In the genomic region with DNA sequence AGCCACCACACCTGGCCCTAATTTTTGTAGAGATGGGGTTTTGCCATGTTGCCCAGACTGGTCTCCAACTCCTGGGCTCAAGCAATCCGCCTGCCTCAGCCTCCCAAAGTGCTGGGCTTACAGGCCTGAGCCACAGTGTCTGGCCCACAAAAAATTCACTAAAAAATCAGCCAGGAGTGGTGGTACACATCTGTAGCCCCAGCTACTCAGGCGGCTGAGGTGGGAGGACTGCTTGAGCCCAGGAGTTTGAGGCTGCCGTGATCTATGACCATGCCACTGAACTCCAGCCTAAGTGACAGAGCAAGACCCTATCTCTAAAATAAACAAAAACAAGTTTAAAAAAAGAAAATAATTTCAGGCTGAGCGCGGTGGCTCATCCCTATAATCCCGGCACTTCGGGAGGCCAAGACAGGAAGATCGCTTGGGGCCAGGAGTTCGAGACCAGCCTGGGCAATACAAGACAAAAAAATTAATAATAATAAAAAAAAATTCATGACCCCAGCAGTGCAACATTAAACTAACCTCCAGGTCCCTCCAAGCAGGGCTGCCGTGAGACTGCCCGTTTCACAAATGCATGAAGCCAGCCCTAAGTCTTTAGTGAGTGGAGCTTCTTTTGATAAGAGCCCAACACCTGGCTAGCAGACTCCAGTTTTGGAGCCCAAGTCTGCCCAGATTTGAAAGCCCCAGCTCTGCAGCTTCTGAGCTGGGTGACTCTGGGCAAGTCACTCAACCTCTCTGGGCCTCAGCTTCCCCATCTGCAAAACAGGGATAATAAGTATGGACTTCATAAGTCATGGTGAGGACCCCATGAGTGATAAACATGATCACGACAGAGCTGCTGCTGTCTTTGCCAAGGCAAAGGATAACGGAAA, we compare ENCODE assay signal across 8 cellular contexts. TPM values are rescaled to one million over a fixed set of nuclear protein-coding genes. Genes with fewer than 3 reads are reported as not detected.
DNase-seq lines count a peak whose midpoint lies in the region; ATAC-seq, FAIRE-seq and TF ChIP-seq lines count a peak whose summit lies in the region.

No MANE protein-coding gene starts in this region.

- 0 out of 2 replicates have a peak overlapping the region, but pooled peaks have one; percentile 35 for H2AFZ ChIP-seq in GM12878 (ENCODE audit: control insufficient read depth, low read depth, low read length)
- no peak overlapping the region for H2AFZ ChIP-seq in mesenchymal stem cell (ENCODE audit: low read depth, low read length)

- DNase-seq in activated naive CD4-positive, alpha-beta T cell treated with anti-CD3 and anti-CD28 coated beads, Interleukin-2, amount 10 ng/mL, durations not matched to agents 7 days and 5 days, result no peak
- DNase-seq in activated naive CD4-positive, alpha-beta T cell treated with Interleukin-2 at 50 U/mL for 16 hours, result no peak
- DNase-seq in GM12878 (ENCODE audit: low read depth, low spot score), result no peak
- peak; percentile 77 for DNase-seq in mesenchymal stem cell
- DNase-seq in type B pancreatic cell (ENCODE audit: extremely low spot score, unreplicated experiment), result no peak
- DNase-seq in 8988T, result no peak

- peak overlapping the region; percentile 66 for H4K8ac ChIP-seq in mesenchymal stem cell (ENCODE audit: low read length)

- RAD21 ChIA-PET in GM12878 (lab: Charles Lee; ENCODE audit: unreplicated experiment), result interaction anchor here (0.7 to 4.9 kb wide), 6 partner anchors 8 to 106 kb away, joined by 3 to 68 read pairs (median 5); a partner anchor contains a TSS

- no peak for TF ChIP-seq CTCF in GM12878 (IDR thresholded peaks at IDR 0.05 in 2 of 3, conservative IDR thresholded peaks at IDR 0.05 in 1 of 3; ENCODE audit: control insufficient read depth in 2 of 3, extremely low read depth in 1 of 3, insufficient read depth in 1 of 3, low read depth in 3 of 3, low read length in 3 of 3)
- TF ChIP-seq CTCF in type B pancreatic cell (conservative IDR thresholded peaks at IDR 0.05), result no peak

- peak overlapping the region; percentile 6 for H4K91ac ChIP-seq in mesenchymal stem cell (ENCODE audit: low read length)

- H2BK5ac ChIP-seq in mesenchymal stem cell (ENCODE audit: low read depth, low read length, poor library complexity, severe bottlenecking), result peak overlapping the region; percentile 54

- H3K4me2 ChIP-seq in GM12878 (ENCODE audit: control insufficient read depth, insufficient read depth) (peak overlapping the region; percentile 99), mesenchymal stem cell (ENCODE audit: low read length, poor library complexity, severe bottlenecking) (peak overlapping the region; percentile 93)

- H2BK120ac ChIP-seq in mesenchymal stem cell (ENCODE audit: low read depth, low read length), result no peak overlapping the region

- H3K27me3 Mint-ChIP-seq in activated naive CD4-positive, alpha-beta T cell treated with anti-CD3 and anti-CD28 coated beads, Interleukin-2, amount 10 ng/mL, durations not matched to agents 7 days and 5 days, result no peaks in the 10 kb centered on the region
- no peaks in the 10 kb centered on the region for H3K27me3 Mint-ChIP-seq in type B pancreatic cell

- no peaks in the 10 kb centered on the region for H3K9me3 Mint-ChIP-seq in activated naive CD4-positive, alpha-beta T cell treated with anti-CD3 and anti-CD28 coated beads, Interleukin-2, amount 10 ng/mL, durations not matched to agents 7 days and 5 days
- H3K9me3 Mint-ChIP-seq in type B pancreatic cell, result no peaks in the 10 kb centered on the region

- no peaks in the 10 kb centered on the region for H3K9me3 ChIP-seq in GM12878 (replicated peaks; ENCODE audit: control insufficient read depth, insufficient read depth, low read length)
- H3K9me3 ChIP-seq in mesenchymal stem cell (ENCODE audit: control insufficient read depth, low read length), result no peaks in the 10 kb centered on the region

- H2BK15ac ChIP-seq in mesenchymal stem cell (ENCODE audit: low read depth, poor library complexity, severe bottlenecking), result no peak overlapping the region

- in situ Hi-C loops in GM12878 (cut with MboI), result no loop called here

- CTCF ChIA-PET in activated naive CD4-positive, alpha-beta T cell treated with anti-CD3 and anti-CD28 coated beads, Interleukin-2, amount 10 ng/mL, durations not matched to agents 7 days and 5 days (lab: Charles Lee), result interaction anchor here (0.9 to 4.5 kb wide), 6 partner anchors 8 to 54 kb away, joined by 3 to 17 read pairs (median 10); no protein-coding TSS in a partner anchor
- CTCF ChIA-PET in GM12878 (lab: Yijun Ruan, JAX), result interaction anchor here (1.2 to 7.1 kb wide), 4 partner anchors 24 to 49 kb away, joined by 3 to 51 read pairs (median 4); a partner anchor contains a TSS

- H3K18ac ChIP-seq in mesenchymal stem cell (ENCODE audit: low read depth in 1 of 2, low read length in 2 of 2), result peak overlapping the region; percentile 88 to 93

- no peak overlapping the region for H3K14ac ChIP-seq in mesenchymal stem cell (ENCODE audit: low read length in 2 of 2)

- SMC1A ChIA-PET in GM12878 (lab: Charles Lee; ENCODE audit: uncharacterized antibody, unreplicated experiment), result interaction anchor here (0.7 to 4.2 kb wide), 3 partner anchors 24 to 55 kb away, joined by 3 to 37 read pairs (median 25); no protein-coding TSS in a partner anchor

- no peak for TF ChIP-seq POLR2A in GM12878 (IDR thresholded peaks at IDR 0.05; ENCODE audit: low read depth, low read length)

- FAIRE-seq in GM12878 (lab: Jason Lieb, UNC), result no peak

- POLR2A ChIA-PET in GM12878 (lab: Charles Lee), result interaction anchor here (0.6 to 7.5 kb wide), 8 partner anchors 9 to 562 kb away, joined by 3 to 85 read pairs (median 18); a partner anchor contains a TSS

- H3K36me3 ChIP-seq in GM12878 (ENCODE audit: control insufficient read depth in 2 of 2, insufficient read depth in 2 of 2, low read length in 1 of 2) (peaks cover 0 to 3% of the 10 kb centered on the region in 2 experiments; a peak in 1 of 4 replicates), mesenchymal stem cell (ENCODE audit: control insufficient read depth in 1 of 2, insufficient read depth in 2 of 2, low read depth in 1 of 2, low read length in 2 of 2) (peaks cover 36 to 59% of the 10 kb centered on the region in 2 experiments)

- TF ChIP-seq EP300 in GM12878 (IDR thresholded peaks at IDR 0.05; ENCODE audit: borderline replicate concordance in 1 of 2, control insufficient read depth in 1 of 2, low read depth in 2 of 2, low read length in 2 of 2), result no peak

- peak overlapping the region; percentile 94 for H3K9ac ChIP-seq in GM12878 (ENCODE audit: control insufficient read depth, insufficient read depth, low read length)
- H3K9ac ChIP-seq in mesenchymal stem cell (ENCODE audit: low read length), result peak overlapping the region; percentile 95

- peaks cover 76% of the 10 kb centered on the region for H3K4me1 Mint-ChIP-seq in activated naive CD4-positive, alpha-beta T cell treated with anti-CD3 and anti-CD28 coated beads, Interleukin-2, amount 10 ng/mL, durations not matched to agents 7 days and 5 days
- H3K4me1 Mint-ChIP-seq in type B pancreatic cell (ENCODE audit: unreplicated experiment), result peaks cover 12% of the 10 kb centered on the region

- H3K4me1 ChIP-seq in GM12878 (ENCODE audit: control insufficient read depth, insufficient read depth, low read length) (peaks cover 50% of the 10 kb centered on the region), mesenchymal stem cell (ENCODE audit: control insufficient read depth, insufficient read depth, low read depth, low read length) (peaks cover 58% of the 10 kb centered on the region)

- TSS peak; percentile 48 for BruUV-seq in GM12878 (replicated peaks; lab: Mats Ljungman, UMichigan)

- intact Hi-C loops in GM12878 (cut with micrococcal nuclease; ENCODE audit: unreplicated experiment), result loop anchor here (5.0 kb wide), 1 partner anchor 41 kb away; a partner anchor contains a TSS

- H3K27ac ChIP-seq in GM12878 (ENCODE audit: control insufficient read depth, insufficient read depth), result peak overlapping the region; percentile 96
- H3K27ac ChIP-seq in mesenchymal stem cell (ENCODE audit: low read length, poor library complexity, severe bottlenecking), result peak overlapping the region; percentile 96

- peak overlapping the region; percentile 69 for H2AK5ac ChIP-seq in mesenchymal stem cell (ENCODE audit: low read length, severe bottlenecking)

- peaks cover 48% of the 10 kb centered on the region for H3K36me3 Mint-ChIP-seq in activated naive CD4-positive, alpha-beta T cell treated with anti-CD3 and anti-CD28 coated beads, Interleukin-2, amount 10 ng/mL, durations not matched to agents 7 days and 5 days
- no peaks in the 10 kb centered on the region for H3K36me3 Mint-ChIP-seq in type B pancreatic cell

- H3K79me1 ChIP-seq in mesenchymal stem cell (replicated peaks; ENCODE audit: low read length, poor library complexity, severe bottlenecking), result peaks cover 4% of the 10 kb centered on the region

- 62% methylated on average over 13 of the region's 13 CpGs for WGBS in GM12878 (ENCODE audit: insufficient coverage, insufficient replicate concordance, low lambda C conversion rate, missing lambda C conversion rate)
- WGBS in mesenchymal stem cell, result 84% methylated on average over 13 of the region's 13 CpGs

- H3K27me3 ChIP-seq in GM12878 (replicated peaks in 1 of 2; ENCODE audit: control insufficient read depth in 2 of 2, insufficient read depth in 2 of 2, low read length in 1 of 2), result no peaks in the 10 kb centered on the region
- H3K27me3 ChIP-seq in mesenchymal stem cell (ENCODE audit: control insufficient read depth in 1 of 2, insufficient read depth in 1 of 2, low read length in 2 of 2), result no peaks in the 10 kb centered on the region

- ATAC-seq in GM12878 (no peak), HG02852 (IDR thresholded peaks at IDR 0.05; ENCODE audit: unreplicated experiment) (no peak), HG02763 (IDR thresholded peaks at IDR 0.05; ENCODE audit: unreplicated experiment) (no peak)

- H3K4ac ChIP-seq in mesenchymal stem cell (ENCODE audit: low read depth in 1 of 2, low read length in 2 of 2), result peak overlapping the region; percentile 40 to 73

- peaks cover 55% of the 10 kb centered on the region for H3K79me2 ChIP-seq in GM12878 (ENCODE audit: control insufficient read depth, insufficient read depth, low read length)

- H3K4me3 Mint-ChIP-seq in activated naive CD4-positive, alpha-beta T cell treated with anti-CD3 and anti-CD28 coated beads, Interleukin-2, amount 10 ng/mL, durations not matched to agents 7 days and 5 days, result peak overlapping the region; percentile 93
- no peak overlapping the region for H3K4me3 Mint-ChIP-seq in type B pancreatic cell

- H4K20me1 ChIP-seq in GM12878 (ENCODE audit: control insufficient read depth, insufficient read depth), result no peaks in the 10 kb centered on the region

- H3K4me3 ChIP-seq in GM12878 (peak overlapping the region; percentile 92), mesenchymal stem cell (ENCODE audit: insufficient read depth in 1 of 2, low read depth in 1 of 2, low read length in 2 of 2) (peak overlapping the region; percentile 56 to 82)

- TF ChIP-seq RAD21 in GM12878 (IDR thresholded peaks at IDR 0.05; ENCODE audit: insufficient read depth, low read depth, low read length), result no peak

- peak overlapping the region in 1 of 2 experiments; percentile 69 for H2BK12ac ChIP-seq in mesenchymal stem cell (ENCODE audit: low read length in 2 of 2)

- peak overlapping the region; percentile 97 for H3K27ac Mint-ChIP-seq in activated naive CD4-positive, alpha-beta T cell treated with anti-CD3 and anti-CD28 coated beads, Interleukin-2, amount 10 ng/mL, durations not matched to agents 7 days and 5 days
- peak overlapping the region; percentile 81 for H3K27ac Mint-ChIP-seq in type B pancreatic cell

- H3K23ac ChIP-seq in mesenchymal stem cell (ENCODE audit: low read length in 2 of 2), result no peak overlapping the region

RNA-seq across cellular contexts. Expression of a gene that starts 38.6 kb away (rescaled TPM):
- total RNA-seq in GM12878 (2013; cell fraction: nucleolus; rRNA removed), result 3.9 and 5.7 TPM in 2 replicates
- total RNA-seq in GM12878 (2014; rRNA removed) (0.54 and 1.5 TPM in 2 replicates), GM12878 (2014; rRNA removed; fragmentation: Illumina TruSeq; extraction: Trizol) (1.5 and 1.6 TPM in 2 replicates), GM12878 (2021) (1.5 and 1.7 TPM in 2 replicates), type B pancreatic cell (ENCODE audit: low replicate concordance) (0.69 and 2.8 TPM in 2 replicates)
- not detected for polyA plus RNA-seq in GM12878 (2011; ENCODE audit: low read depth)
- polyA plus RNA-seq in GM12878 (2011; rRNA removed) (0.24 and 0.69 TPM in 2 replicates), GM12878 (2014; fragmentation: Illumina TruSeq; extraction: Trizol) (1.00 TPM in 1 of 2 replicates, not detected in the other), GM12878 (2014; fragmentation: Nextera tagmentation; extraction: Ambion mirVana) (under 1 TPM; 0.31 to 0.80 TPM), GM12878 (2014; rRNA removed) (0.81 and 2.3 TPM in 2 replicates), GM12878 (2016; fragmentation: Nextera tagmentation; extraction: Ambion mirVana) (under 1 TPM; 0.53 to 0.62 TPM)
- 1.4 and 1.5 TPM in 2 replicates for polyA plus RNA-seq in GM12878 (2011; cell fraction: cytosol; rRNA removed)
- 2.5 and 2.7 TPM in 2 replicates for polyA plus RNA-seq in GM12878 (2011; cell fraction: nucleus; rRNA removed)
- 0.94 and 1.0 TPM in 2 replicates for polyA plus RNA-seq in GM12878 (2012)
- polyA minus RNA-seq in GM12878 (2011; rRNA and poly(A)+ RNA removed), result 0.82 TPM in 1 of 2 replicates, not detected in the other
- not detected in 2 replicates for polyA minus RNA-seq in GM12878 (2011; cell fraction: cytosol; rRNA and poly(A)+ RNA removed)
- polyA minus RNA-seq in GM12878 (2011; cell fraction: nucleus; rRNA and poly(A)+ RNA removed), result 1.6 TPM in 1 of 2 replicates, not detected in the other
- 1.4 TPM for polyA plus RNA-seq in mesenchymal stem cell (2013, experiment 1 of 2)
- 3.1 TPM for polyA plus RNA-seq in mesenchymal stem cell (2013, experiment 2 of 2)

RNA-seq across cellular contexts. Expression of a gene that starts 43.1 kb away (rescaled TPM):
- 12.5 and 13.0 TPM in 2 replicates for total RNA-seq in GM12878 (2013; cell fraction: nucleolus; rRNA removed)
- 3.1 TPM in 2 replicates for total RNA-seq in GM12878 (2014; rRNA removed)
- 1.1 and 1.2 TPM in 2 replicates for total RNA-seq in GM12878 (2014; rRNA removed; fragmentation: Illumina TruSeq; extraction: Trizol)
- 11.1 and 12.2 TPM in 2 replicates for total RNA-seq in GM12878 (2021)
- 1.1 TPM for polyA plus RNA-seq in GM12878 (2011; ENCODE audit: low read depth)
- polyA plus RNA-seq in GM12878 (2011; rRNA removed), result 0.66 and 1.3 TPM in 2 replicates
- polyA plus RNA-seq in GM12878 (2011; cell fraction: cytosol; rRNA removed), result 2.6 TPM in 2 replicates
- 3.2 and 4.0 TPM in 2 replicates for polyA plus RNA-seq in GM12878 (2011; cell fraction: nucleus; rRNA removed)
- 4.9 and 6.1 TPM in 2 replicates for polyA plus RNA-seq in GM12878 (2012)
- 1.6 and 2.2 TPM in 2 replicates for polyA plus RNA-seq in GM12878 (2014; fragmentation: Illumina TruSeq; extraction: Trizol)
- polyA plus RNA-seq in GM12878 (2014; fragmentation: Nextera tagmentation; extraction: Ambion mirVana), result not detected
- 5.1 and 5.6 TPM in 2 replicates for polyA plus RNA-seq in GM12878 (2014; rRNA removed)
- polyA plus RNA-seq in GM12878 (2016; fragmentation: Nextera tagmentation; extraction: Ambion mirVana), result 1 to 10 TPM in 1 of 2 experiments, under 1 TPM in 1; 0.73 to 1.2 TPM
- 1.8 and 5.0 TPM in 2 replicates for polyA minus RNA-seq in GM12878 (2011; rRNA and poly(A)+ RNA removed)
- polyA minus RNA-seq in GM12878 (2011; cell fraction: cytosol; rRNA and poly(A)+ RNA removed), result 3.1 and 3.2 TPM in 2 replicates
- 1.9 and 2.9 TPM in 2 replicates for polyA minus RNA-seq in GM12878 (2011; cell fraction: nucleus; rRNA and poly(A)+ RNA removed)
- 6.3 TPM for polyA plus RNA-seq in mesenchymal stem cell (2013, experiment 1 of 2)
- polyA plus RNA-seq in mesenchymal stem cell (2013, experiment 2 of 2), result 6.2 TPM
- 15.0 and 15.7 TPM in 2 replicates for total RNA-seq in type B pancreatic cell (ENCODE audit: low replicate concordance)
